1 cellular context compared by ENCODE assay signal in the genomic region with DNA sequence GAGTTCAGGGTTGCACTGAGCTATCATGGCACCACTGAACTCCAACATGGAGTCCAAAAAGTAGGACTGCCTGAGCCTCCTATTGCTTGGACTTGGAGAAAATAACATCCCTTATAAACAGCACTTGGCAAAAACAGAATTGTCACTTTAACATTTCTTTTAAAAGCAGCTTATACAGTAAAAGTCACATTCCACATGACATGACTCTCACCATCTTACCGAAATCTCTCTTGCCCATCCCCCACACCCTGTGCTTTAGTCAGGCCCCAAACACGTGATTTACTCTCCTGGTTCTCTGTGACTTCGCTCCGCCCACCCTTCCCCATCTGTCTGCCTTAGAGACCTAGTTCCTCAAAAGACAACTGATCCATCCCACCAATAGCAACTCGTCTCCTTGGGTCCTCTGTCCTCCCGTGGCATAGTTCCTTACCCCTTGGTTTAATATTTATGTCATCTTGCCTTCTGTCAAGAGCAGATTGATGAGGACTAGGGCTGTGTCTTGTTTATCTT.
A peak's percentile ranks its signal among the peaks of the same experiment; 100 is the strongest.
TF ChIP-seq lines count a peak whose summit lies in the region.

No MANE protein-coding gene starts in this region.

TF ChIP-seq in K562, 482 proteins besides CTCF, POLR2A, EP300 and RAD21 (continued from another document and continues in another):
- TF ChIP-seq, protein P1, sequence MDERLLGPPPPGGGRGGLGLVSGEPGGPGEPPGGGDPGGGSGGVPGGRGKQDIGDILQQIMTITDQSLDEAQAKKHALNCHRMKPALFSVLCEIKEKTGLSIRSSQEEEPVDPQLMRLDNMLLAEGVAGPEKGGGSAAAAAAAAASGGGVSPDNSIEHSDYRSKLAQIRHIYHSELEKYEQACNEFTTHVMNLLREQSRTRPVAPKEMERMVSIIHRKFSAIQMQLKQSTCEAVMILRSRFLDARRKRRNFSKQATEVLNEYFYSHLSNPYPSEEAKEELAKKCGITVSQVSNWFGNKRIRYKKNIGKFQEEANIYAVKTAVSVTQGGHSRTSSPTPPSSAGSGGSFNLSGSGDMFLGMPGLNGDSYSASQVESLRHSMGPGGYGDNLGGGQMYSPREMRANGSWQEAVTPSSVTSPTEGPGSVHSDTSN (CRISPR knock-in tag; IDR thresholded peaks at IDR 0.05; ENCODE audit: low read depth): no peak
- TF ChIP-seq, protein P1 (tag; conservative IDR thresholded peaks at IDR 0.05; ENCODE audit: low read depth): peak; percentile 89; the same call in 1 of the 2 replicates
- TF ChIP-seq, protein P2, sequence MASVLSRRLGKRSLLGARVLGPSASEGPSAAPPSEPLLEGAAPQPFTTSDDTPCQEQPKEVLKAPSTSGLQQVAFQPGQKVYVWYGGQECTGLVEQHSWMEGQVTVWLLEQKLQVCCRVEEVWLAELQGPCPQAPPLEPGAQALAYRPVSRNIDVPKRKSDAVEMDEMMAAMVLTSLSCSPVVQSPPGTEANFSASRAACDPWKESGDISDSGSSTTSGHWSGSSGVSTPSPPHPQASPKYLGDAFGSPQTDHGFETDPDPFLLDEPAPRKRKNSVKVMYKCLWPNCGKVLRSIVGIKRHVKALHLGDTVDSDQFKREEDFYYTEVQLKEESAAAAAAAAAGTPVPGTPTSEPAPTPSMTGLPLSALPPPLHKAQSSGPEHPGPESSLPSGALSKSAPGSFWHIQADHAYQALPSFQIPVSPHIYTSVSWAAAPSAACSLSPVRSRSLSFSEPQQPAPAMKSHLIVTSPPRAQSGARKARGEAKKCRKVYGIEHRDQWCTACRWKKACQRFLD (CRISPR knock-in tag; IDR thresholded peaks at IDR 0.05): peak; percentile 99
- no peak for TF ChIP-seq ZNF217 (CRISPR knock-in tag; IDR thresholded peaks at IDR 0.05)
- peak; percentile 92 for TF ChIP-seq ZNF41 (CRISPR knock-in tag; conservative IDR thresholded peaks at IDR 0.05)
- peak; percentile 40 for TF ChIP-seq MAFG (tag; conservative IDR thresholded peaks at IDR 0.05)
- TF ChIP-seq, protein P3, sequence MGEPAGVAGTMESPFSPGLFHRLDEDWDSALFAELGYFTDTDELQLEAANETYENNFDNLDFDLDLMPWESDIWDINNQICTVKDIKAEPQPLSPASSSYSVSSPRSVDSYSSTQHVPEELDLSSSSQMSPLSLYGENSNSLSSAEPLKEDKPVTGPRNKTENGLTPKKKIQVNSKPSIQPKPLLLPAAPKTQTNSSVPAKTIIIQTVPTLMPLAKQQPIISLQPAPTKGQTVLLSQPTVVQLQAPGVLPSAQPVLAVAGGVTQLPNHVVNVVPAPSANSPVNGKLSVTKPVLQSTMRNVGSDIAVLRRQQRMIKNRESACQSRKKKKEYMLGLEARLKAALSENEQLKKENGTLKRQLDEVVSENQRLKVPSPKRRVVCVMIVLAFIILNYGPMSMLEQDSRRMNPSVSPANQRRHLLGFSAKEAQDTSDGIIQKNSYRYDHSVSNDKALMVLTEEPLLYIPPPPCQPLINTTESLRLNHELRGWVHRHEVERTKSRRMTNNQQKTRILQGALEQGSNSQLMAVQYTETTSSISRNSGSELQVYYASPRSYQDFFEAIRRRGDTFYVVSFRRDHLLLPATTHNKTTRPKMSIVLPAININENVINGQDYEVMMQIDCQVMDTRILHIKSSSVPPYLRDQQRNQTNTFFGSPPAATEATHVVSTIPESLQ (CRISPR knock-in tag; IDR thresholded peaks at IDR 0.05): no peak
- TF ChIP-seq COPS2 (conservative IDR thresholded peaks at IDR 0.05): no peak
- TF ChIP-seq ZNF766 (CRISPR knock-in tag; conservative IDR thresholded peaks at IDR 0.05): peak; percentile 99
- TF ChIP-seq ELF4 (CRISPR knock-in tag; IDR thresholded peaks at IDR 0.05): peak; percentile 97
- TF ChIP-seq, protein P4, sequence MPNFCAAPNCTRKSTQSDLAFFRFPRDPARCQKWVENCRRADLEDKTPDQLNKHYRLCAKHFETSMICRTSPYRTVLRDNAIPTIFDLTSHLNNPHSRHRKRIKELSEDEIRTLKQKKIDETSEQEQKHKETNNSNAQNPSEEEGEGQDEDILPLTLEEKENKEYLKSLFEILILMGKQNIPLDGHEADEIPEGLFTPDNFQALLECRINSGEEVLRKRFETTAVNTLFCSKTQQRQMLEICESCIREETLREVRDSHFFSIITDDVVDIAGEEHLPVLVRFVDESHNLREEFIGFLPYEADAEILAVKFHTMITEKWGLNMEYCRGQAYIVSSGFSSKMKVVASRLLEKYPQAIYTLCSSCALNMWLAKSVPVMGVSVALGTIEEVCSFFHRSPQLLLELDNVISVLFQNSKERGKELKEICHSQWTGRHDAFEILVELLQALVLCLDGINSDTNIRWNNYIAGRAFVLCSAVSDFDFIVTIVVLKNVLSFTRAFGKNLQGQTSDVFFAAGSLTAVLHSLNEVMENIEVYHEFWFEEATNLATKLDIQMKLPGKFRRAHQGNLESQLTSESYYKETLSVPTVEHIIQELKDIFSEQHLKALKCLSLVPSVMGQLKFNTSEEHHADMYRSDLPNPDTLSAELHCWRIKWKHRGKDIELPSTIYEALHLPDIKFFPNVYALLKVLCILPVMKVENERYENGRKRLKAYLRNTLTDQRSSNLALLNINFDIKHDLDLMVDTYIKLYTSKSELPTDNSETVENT (CRISPR knock-in tag; IDR thresholded peaks at IDR 0.05): no peak
- no peak for TF ChIP-seq TAL1 (IDR thresholded peaks at IDR 0.05)
- TF ChIP-seq ZNF785 (CRISPR knock-in tag; IDR thresholded peaks at IDR 0.05): no peak
- TF ChIP-seq POLR2H (tag; IDR thresholded peaks at IDR 0.05; ENCODE audit: low read depth): peak; percentile 24; the same call in 1 of the 2 replicates
- TF ChIP-seq, protein P5, sequence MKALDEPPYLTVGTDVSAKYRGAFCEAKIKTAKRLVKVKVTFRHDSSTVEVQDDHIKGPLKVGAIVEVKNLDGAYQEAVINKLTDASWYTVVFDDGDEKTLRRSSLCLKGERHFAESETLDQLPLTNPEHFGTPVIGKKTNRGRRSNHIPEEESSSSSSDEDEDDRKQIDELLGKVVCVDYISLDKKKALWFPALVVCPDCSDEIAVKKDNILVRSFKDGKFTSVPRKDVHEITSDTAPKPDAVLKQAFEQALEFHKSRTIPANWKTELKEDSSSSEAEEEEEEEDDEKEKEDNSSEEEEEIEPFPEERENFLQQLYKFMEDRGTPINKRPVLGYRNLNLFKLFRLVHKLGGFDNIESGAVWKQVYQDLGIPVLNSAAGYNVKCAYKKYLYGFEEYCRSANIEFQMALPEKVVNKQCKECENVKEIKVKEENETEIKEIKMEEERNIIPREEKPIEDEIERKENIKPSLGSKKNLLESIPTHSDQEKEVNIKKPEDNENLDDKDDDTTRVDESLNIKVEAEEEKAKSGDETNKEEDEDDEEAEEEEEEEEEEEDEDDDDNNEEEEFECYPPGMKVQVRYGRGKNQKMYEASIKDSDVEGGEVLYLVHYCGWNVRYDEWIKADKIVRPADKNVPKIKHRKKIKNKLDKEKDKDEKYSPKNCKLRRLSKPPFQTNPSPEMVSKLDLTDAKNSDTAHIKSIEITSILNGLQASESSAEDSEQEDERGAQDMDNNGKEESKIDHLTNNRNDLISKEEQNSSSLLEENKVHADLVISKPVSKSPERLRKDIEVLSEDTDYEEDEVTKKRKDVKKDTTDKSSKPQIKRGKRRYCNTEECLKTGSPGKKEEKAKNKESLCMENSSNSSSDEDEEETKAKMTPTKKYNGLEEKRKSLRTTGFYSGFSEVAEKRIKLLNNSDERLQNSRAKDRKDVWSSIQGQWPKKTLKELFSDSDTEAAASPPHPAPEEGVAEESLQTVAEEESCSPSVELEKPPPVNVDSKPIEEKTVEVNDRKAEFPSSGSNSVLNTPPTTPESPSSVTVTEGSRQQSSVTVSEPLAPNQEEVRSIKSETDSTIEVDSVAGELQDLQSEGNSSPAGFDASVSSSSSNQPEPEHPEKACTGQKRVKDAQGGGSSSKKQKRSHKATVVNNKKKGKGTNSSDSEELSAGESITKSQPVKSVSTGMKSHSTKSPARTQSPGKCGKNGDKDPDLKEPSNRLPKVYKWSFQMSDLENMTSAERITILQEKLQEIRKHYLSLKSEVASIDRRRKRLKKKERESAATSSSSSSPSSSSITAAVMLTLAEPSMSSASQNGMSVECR (CRISPR knock-in tag; IDR thresholded peaks at IDR 0.05): no peak; the same call in 1 of the 2 replicates
- TF ChIP-seq, protein P6, sequence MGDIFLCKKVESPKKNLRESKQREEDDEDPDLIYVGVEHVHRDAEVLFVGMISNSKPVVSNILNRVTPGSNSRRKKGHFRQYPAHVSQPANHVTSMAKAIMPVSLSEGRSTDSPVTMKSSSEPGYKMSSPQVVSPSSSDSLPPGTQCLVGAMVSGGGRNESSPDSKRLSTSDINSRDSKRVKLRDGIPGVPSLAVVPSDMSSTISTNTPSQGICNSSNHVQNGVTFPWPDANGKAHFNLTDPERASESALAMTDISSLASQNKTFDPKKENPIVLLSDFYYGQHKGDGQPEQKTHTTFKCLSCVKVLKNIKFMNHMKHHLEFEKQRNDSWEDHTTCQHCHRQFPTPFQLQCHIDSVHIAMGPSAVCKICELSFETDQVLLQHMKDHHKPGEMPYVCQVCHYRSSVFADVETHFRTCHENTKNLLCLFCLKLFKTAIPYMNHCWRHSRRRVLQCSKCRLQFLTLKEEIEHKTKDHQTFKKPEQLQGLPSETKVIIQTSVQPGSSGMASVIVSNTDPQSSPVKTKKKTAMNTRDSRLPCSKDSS (IDR thresholded peaks at IDR 0.05; ENCODE audit: low read depth, partially characterized antibody): no peak
- TF ChIP-seq FOXA3 (CRISPR knock-in tag; conservative IDR thresholded peaks at IDR 0.05 in 1 of 2, IDR thresholded peaks at IDR 0.05 in 1 of 2): peak in 1 of 2 experiments; percentile 22; a peak in 1 of 4 replicates
- peak; percentile 39; the same call in 1 of the 2 replicates for TF ChIP-seq ARID1B (IDR thresholded peaks at IDR 0.05)
- no peak for TF ChIP-seq ARHGAP35 (IDR thresholded peaks at IDR 0.05; ENCODE audit: partially characterized antibody)
- TF ChIP-seq ATF1 (CRISPR knock-in tag; IDR thresholded peaks at IDR 0.05): no peak
- TF ChIP-seq ATF1 (tag; IDR thresholded peaks at IDR 0.05): peak; percentile 65
- peak; percentile 97 for TF ChIP-seq HDAC8 (tag; IDR thresholded peaks at IDR 0.05)
- 0 out of 2 replicates have a peak, but pooled peaks have one; percentile 33 for TF ChIP-seq JUNB (CRISPR knock-in tag; conservative IDR thresholded peaks at IDR 0.05)
- TF ChIP-seq HDAC6 (IDR thresholded peaks at IDR 0.05; ENCODE audit: low read depth, low read length): no peak
- TF ChIP-seq DACH1 (IDR thresholded peaks at IDR 0.05; ENCODE audit: partially characterized antibody): no peak
- TF ChIP-seq RNF2 (IDR thresholded peaks at IDR 0.05): peak; percentile 65
- TF ChIP-seq RUNX1 (IDR thresholded peaks at IDR 0.05; ENCODE audit: low read depth): no peak
- TF ChIP-seq, protein P7, sequence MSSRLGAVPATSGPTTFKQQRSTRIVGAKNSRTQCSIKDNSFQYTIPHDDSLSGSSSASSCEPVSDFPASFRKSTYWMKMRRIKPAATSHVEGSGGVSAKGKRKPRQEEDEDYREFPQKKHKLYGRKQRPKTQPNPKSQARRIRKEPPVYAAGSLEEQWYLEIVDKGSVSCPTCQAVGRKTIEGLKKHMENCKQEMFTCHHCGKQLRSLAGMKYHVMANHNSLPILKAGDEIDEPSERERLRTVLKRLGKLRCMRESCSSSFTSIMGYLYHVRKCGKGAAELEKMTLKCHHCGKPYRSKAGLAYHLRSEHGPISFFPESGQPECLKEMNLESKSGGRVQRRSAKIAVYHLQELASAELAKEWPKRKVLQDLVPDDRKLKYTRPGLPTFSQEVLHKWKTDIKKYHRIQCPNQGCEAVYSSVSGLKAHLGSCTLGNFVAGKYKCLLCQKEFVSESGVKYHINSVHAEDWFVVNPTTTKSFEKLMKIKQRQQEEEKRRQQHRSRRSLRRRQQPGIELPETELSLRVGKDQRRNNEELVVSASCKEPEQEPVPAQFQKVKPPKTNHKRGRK (tag; IDR thresholded peaks at IDR 0.05): no peak
- TF ChIP-seq, protein P8, sequence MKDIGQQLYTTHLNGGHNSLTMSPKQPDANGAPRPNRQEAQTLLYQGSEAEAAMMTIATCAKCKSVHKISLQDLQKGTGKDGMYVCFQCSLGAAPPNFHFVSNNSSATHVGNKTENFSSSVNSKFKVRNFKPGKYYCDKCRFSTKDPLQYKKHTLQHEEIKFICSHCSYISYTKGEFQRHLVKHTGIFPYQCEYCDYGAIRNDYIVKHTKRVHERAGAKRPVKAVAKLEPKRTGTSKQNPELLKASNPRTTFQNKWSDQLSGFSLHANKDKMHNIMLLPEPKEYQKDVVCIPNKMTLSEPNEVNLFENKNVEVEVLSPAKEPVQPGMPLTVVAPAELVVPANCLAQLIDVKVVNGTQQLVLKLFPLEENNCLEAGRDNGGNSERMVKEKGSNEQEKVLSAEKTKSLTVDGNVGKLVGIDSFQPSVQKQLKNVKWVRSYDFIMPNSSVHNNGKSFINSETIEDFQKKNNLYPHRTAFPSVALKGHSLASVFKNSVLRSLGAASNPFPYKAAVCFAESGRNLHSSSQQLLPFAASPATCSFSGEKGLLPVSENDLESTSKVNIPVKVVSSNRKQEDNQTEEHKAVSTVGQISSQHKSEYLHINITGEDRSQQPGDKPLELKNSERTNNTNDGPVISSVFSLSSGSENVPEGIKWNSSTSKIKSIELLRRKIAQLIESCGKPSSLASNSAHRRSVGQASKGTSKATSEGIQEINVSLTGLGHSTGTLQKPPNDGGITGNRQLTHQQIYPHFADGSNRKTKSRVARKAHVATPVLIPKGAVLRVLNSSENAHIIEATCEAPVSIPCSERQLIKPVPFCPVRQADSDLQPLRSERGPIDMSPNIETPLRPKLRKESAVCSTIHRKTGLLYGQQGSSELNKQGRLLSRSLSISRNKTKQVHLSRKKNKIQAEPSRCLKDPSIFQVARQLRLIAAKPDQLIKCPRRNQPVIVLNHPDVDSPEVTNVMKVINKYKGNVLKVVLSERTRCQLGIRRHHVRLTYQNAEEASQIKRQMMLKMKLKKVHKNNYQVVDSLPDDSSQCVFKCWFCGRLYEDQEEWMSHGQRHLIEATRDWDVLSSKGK (CRISPR knock-in tag; IDR thresholded peaks at IDR 0.05): peak; percentile 49; the same call in 1 of the 2 replicates
- TF ChIP-seq GABPA (tag; conservative IDR thresholded peaks at IDR 0.05; ENCODE audit: low read depth): peak; percentile 46; the same call in 1 of the 2 replicates
- peak; percentile 84 for TF ChIP-seq MYC (IDR thresholded peaks at IDR 0.05; ENCODE audit: low read depth, low read length)
- peak; percentile 93 for TF ChIP-seq MYC (CRISPR knock-in tag; IDR thresholded peaks at IDR 0.05; ENCODE audit: borderline replicate concordance, low read depth)
- TF ChIP-seq, protein P9, sequence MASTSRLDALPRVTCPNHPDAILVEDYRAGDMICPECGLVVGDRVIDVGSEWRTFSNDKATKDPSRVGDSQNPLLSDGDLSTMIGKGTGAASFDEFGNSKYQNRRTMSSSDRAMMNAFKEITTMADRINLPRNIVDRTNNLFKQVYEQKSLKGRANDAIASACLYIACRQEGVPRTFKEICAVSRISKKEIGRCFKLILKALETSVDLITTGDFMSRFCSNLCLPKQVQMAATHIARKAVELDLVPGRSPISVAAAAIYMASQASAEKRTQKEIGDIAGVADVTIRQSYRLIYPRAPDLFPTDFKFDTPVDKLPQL (IDR thresholded peaks at IDR 0.05; ENCODE audit: extremely low read depth, insufficient read length): no peak
- peak; percentile 91 for TF ChIP-seq TOE1 (IDR thresholded peaks at IDR 0.05; ENCODE audit: borderline replicate concordance)
- TF ChIP-seq TOE1 (CRISPR knock-in tag; IDR thresholded peaks at IDR 0.05; ENCODE audit: borderline replicate concordance, low read depth): no peak
